In genomic region chr6:191487-192312, GRCh38 we compare ENCODE assay signal across 15 cellular contexts.
DNase-seq lines count a peak whose midpoint lies in the region; ATAC-seq and TF ChIP-seq lines count a peak whose summit lies in the region.
"Had no signal": no experiment of that assay in that cellular context is flagged by ENCODE, and none has a peak within 500 bp of the region (broad histone marks: within the 10 kb centered on the region; RNA-seq: fewer than 3 reads in every experiment).

No MANE protein-coding gene starts in this region.

- DNase-seq in activated T-cell treated with anti-CD3 and anti-CD28 coated beads, Interleukin-2, amount 50 U/mL, for 48 hours = peak; percentile 17 to 23
- no peak for DNase-seq in activated T-cell treated with anti-CD3 and anti-CD28 coated beads, Interleukin-2, amount 50 U/mL, for 72 hours
- DNase-seq in stimulated activated effector memory CD8-positive, alpha-beta T cell treated with anti-CD3 and anti-CD28 coated beads, Interleukin-12 subunit alpha, Interleukin-12 subunit beta, amount 100 ng/mL, for 72 hours (ENCODE audit: low spot score in 2 of 2) = no peak
- DNase-seq in NCI-H774 (lab: John Stamatoyannopoulos, UW) = no peak
- DNase-seq: GM23248; NCI-H187 treated with DMSO at 0.1 percent for 48 hours; NCI-H446; NCI-H69; NK-92 treated with Interleukin-12 subunit alpha and Interleukin-12 subunit beta, amount 100 ng/mL, for 24 hours had no signal

- H3K36me3 ChIP-seq in OCI-LY1 (ENCODE audit: insufficient read depth, low read length) = no peaks in the 10 kb centered on the region

- no peaks in the 10 kb centered on the region for H3K27me3 ChIP-seq in OCI-LY1 (ENCODE audit: insufficient read depth, low read length)

- peak overlapping the region; percentile 14; the same call in 1 of the 2 replicates for H3K9ac ChIP-seq in OCI-LY1 (ENCODE audit: low read length)
- H3K9ac ChIP-seq: GM23248 had no signal

- H3K4me2 ChIP-seq in OCI-LY1 (ENCODE audit: low read length) = no peak overlapping the region

- H3K9me3 ChIP-seq in OCI-LY1 (ENCODE audit: low read length) = no peaks in the 10 kb centered on the region

- peaks cover 88% of the 10 kb centered on the region for H3K4me1 Mint-ChIP-seq in activated T-cell treated with anti-CD3 and anti-CD28 coated beads, Interleukin-2, amount 50 U/mL, for 72 hours (ENCODE audit: low read depth)
- peaks cover 86% of the 10 kb centered on the region for H3K4me1 Mint-ChIP-seq in dendritic cell treated with granulocyte-macrophage colony-stimulating factor and Interleukin-4, amounts not matched to agents 40 ng/mL and 50 ng/mL, for 4 days (ENCODE audit: low read depth)
- H3K4me1 Mint-ChIP-seq in stimulated activated effector memory CD8-positive, alpha-beta T cell treated with anti-CD3 and anti-CD28 coated beads, Interleukin-12 subunit alpha, Interleukin-12 subunit beta, amount 100 ng/mL, for 72 hours = peaks cover 88% of the 10 kb centered on the region

- no peak overlapping the region for H3K27ac ChIP-seq in OCI-LY1 (ENCODE audit: low read depth, low read length, poor library complexity, severe bottlenecking)
- H3K27ac ChIP-seq: C4-2B, GM23248, RWPE1 had no signal

- ATAC-seq in activated T-cell treated with anti-CD3 and anti-CD28 coated beads, Interleukin-2, amount 50 U/mL, for 72 hours (replicated peaks in 1 of 2) = no peak
- ATAC-seq in stimulated activated effector memory CD8-positive, alpha-beta T cell treated with anti-CD3 and anti-CD28 coated beads, Interleukin-12 subunit alpha, Interleukin-12 subunit beta, amount 100 ng/mL, for 72 hours = no peak
- ATAC-seq in activated CD4-positive, CD25-positive, alpha-beta regulatory T cell treated with anti-CD3 and anti-CD28 coated beads, Interleukin-2, amount 50 U/mL, for 24 hours = no peak
- ATAC-seq: K562 had no signal

- no peak overlapping the region for H3K27ac Mint-ChIP-seq in activated T-cell treated with anti-CD3 and anti-CD28 coated beads, Interleukin-2, amount 50 U/mL, for 72 hours
- peak overlapping the region; percentile 16 for H3K27ac Mint-ChIP-seq in dendritic cell treated with granulocyte-macrophage colony-stimulating factor and Interleukin-4, amounts not matched to agents 40 ng/mL and 50 ng/mL, for 4 days
- H3K27ac Mint-ChIP-seq in stimulated activated effector memory CD8-positive, alpha-beta T cell treated with anti-CD3 and anti-CD28 coated beads, Interleukin-12 subunit alpha, Interleukin-12 subunit beta, amount 100 ng/mL, for 72 hours = peak overlapping the region; percentile 95

- TF ChIP-seq CTCF in OCI-LY1 (IDR thresholded peaks at IDR 0.05; ENCODE audit: low read length) = no peak

- H2AFZ ChIP-seq in OCI-LY1 (ENCODE audit: low read length) = no peak overlapping the region
- H2AFZ ChIP-seq: GM23248 had no signal

- no peak overlapping the region for H3K4me3 ChIP-seq in OCI-LY1 (ENCODE audit: low read depth, low read length, poor library complexity, severe bottlenecking)
- H3K4me3 ChIP-seq: GM23248, K562 had no signal

- peaks cover 8 to 10% of the 10 kb centered on the region in 2 donors for H3K9me3 Mint-ChIP-seq in activated T-cell treated with anti-CD3 and anti-CD28 coated beads, Interleukin-2, amount 50 U/mL, for 72 hours
- H3K9me3 Mint-ChIP-seq in dendritic cell treated with granulocyte-macrophage colony-stimulating factor and Interleukin-4, amounts not matched to agents 40 ng/mL and 50 ng/mL, for 4 days = no peaks in the 10 kb centered on the region
- H3K9me3 Mint-ChIP-seq in stimulated activated effector memory CD8-positive, alpha-beta T cell treated with anti-CD3 and anti-CD28 coated beads, Interleukin-12 subunit alpha, Interleukin-12 subunit beta, amount 100 ng/mL, for 72 hours = no peaks in the 10 kb centered on the region

- H3K27me3 Mint-ChIP-seq in activated T-cell treated with anti-CD3 and anti-CD28 coated beads, Interleukin-2, amount 50 U/mL, for 72 hours (ENCODE audit: low read depth) = peaks cover under 1% of the 10 kb centered on the region
- peaks cover 14% of the 10 kb centered on the region for H3K27me3 Mint-ChIP-seq in dendritic cell treated with granulocyte-macrophage colony-stimulating factor and Interleukin-4, amounts not matched to agents 40 ng/mL and 50 ng/mL, for 4 days

- intact Hi-C loops in dendritic cell treated with granulocyte-macrophage colony-stimulating factor and Interleukin-4, amounts not matched to agents 40 ng/mL and 50 ng/mL, for 4 days (cut with micrococcal nuclease) = no loop called here

- H4K20me1 ChIP-seq in OCI-LY1 (ENCODE audit: insufficient read depth, low read length) = no peaks in the 10 kb centered on the region

- H3K36me3 Mint-ChIP-seq in activated T-cell treated with anti-CD3 and anti-CD28 coated beads, Interleukin-2, amount 50 U/mL, for 72 hours (ENCODE audit: insufficient read depth in 2 of 2) = peaks cover 7 to 9% of the 10 kb centered on the region in 2 donors
- no peaks in the 10 kb centered on the region for H3K36me3 Mint-ChIP-seq in dendritic cell treated with granulocyte-macrophage colony-stimulating factor and Interleukin-4, amounts not matched to agents 40 ng/mL and 50 ng/mL, for 4 days (ENCODE audit: low read depth)
- no peaks in the 10 kb centered on the region for H3K36me3 Mint-ChIP-seq in stimulated activated effector memory CD8-positive, alpha-beta T cell treated with anti-CD3 and anti-CD28 coated beads, Interleukin-12 subunit alpha, Interleukin-12 subunit beta, amount 100 ng/mL, for 72 hours

- no peaks in the 10 kb centered on the region for H3K79me2 ChIP-seq in OCI-LY1 (ENCODE audit: insufficient read depth, low read length)

- no peak overlapping the region for H3K4me3 Mint-ChIP-seq in activated T-cell treated with anti-CD3 and anti-CD28 coated beads, Interleukin-2, amount 50 U/mL, for 72 hours
- H3K4me3 Mint-ChIP-seq in dendritic cell treated with granulocyte-macrophage colony-stimulating factor and Interleukin-4, amounts not matched to agents 40 ng/mL and 50 ng/mL, for 4 days = no peak overlapping the region
- no peak overlapping the region for H3K4me3 Mint-ChIP-seq in stimulated activated effector memory CD8-positive, alpha-beta T cell treated with anti-CD3 and anti-CD28 coated beads, Interleukin-12 subunit alpha, Interleukin-12 subunit beta, amount 100 ng/mL, for 72 hours

- H3K4me1 ChIP-seq in OCI-LY1 (ENCODE audit: insufficient read depth, low read length, severe bottlenecking) = peaks cover 63% of the 10 kb centered on the region

- H3F3A ChIP-seq in OCI-LY1 (ENCODE audit: insufficient read depth, low read length) = no peaks in the 10 kb centered on the region

- no peaks in the 10 kb centered on the region for H3K9me2 ChIP-seq in OCI-LY1 (ENCODE audit: low read depth, low read length)

Comparison
In these comparisons a context has a peak if more than half of its experiments do, and no peak if none do; other contexts are left out.
1. DNase-seq: peak in activated T-cell treated with anti-CD3 and anti-CD28 coated beads, Interleukin-2, amount 50 U/mL, for 48 hours (2 of 2); none in activated T-cell treated with anti-CD3 and anti-CD28 coated beads, Interleukin-2, amount 50 U/mL, for 72 hours (0 of 2), stimulated activated effector memory CD8-positive, alpha-beta T cell treated with anti-CD3 and anti-CD28 coated beads, Interleukin-12 subunit alpha, Interleukin-12 subunit beta, amount 100 ng/mL, for 72 hours (0 of 2) and NCI-H774 (single experiment).